19 cellular contexts compared by ENCODE assay signal in genomic region chr1:178960781-178961180, GRCh38.
A peak's percentile ranks its signal among the peaks of the same experiment; 100 is the strongest.
DNase-seq lines count a peak whose midpoint lies in the region; ATAC-seq and TF ChIP-seq lines count a peak whose summit lies in the region.
"Had no signal": no experiment of that assay in that cellular context is flagged by ENCODE, and none has a peak within 500 bp of the region (broad histone marks: within the 10 kb centered on the region; RNA-seq: fewer than 3 reads in every experiment).

No MANE protein-coding gene starts in this region.

- H3K79me2 ChIP-seq in fibroblast of lung (ENCODE audit: control insufficient read depth, insufficient read depth, low read length) (no peaks in the 10 kb centered on the region), osteoblast (ENCODE audit: insufficient read depth, low read length) (no peaks in the 10 kb centered on the region)

- DNase-seq in cardiac septum (ENCODE audit: low spot score): peak; percentile 71
- DNase-seq in Right ventricle myocardium superior: no peak
- no peak for DNase-seq in adipocyte (ENCODE audit: low read depth)
- no peak for DNase-seq in fibroblast of lung (ENCODE audit: low read depth in 2 of 2)
- peak; percentile 40 for DNase-seq in osteocyte (ENCODE audit: extremely low spot score, unreplicated experiment)
- no peak for DNase-seq in RPMI8226
- DNase-seq in left lung: no peak
- no peak for DNase-seq in osteoblast (ENCODE audit: insufficient read length, low spot score, missing footprints)
- DNase-seq: CD4-positive, alpha-beta memory T cell; DMS153; DMS79; GDM1; GM23248; HCEC 1CT had no signal

- peak overlapping the region; percentile 29 for H2AFZ ChIP-seq in fibroblast of lung (ENCODE audit: low read length)
- no peak overlapping the region for H2AFZ ChIP-seq in osteoblast (ENCODE audit: low read length)
- H2AFZ ChIP-seq: GM23248 had no signal

- H3K27ac Mint-ChIP-seq in osteocyte (ENCODE audit: unreplicated experiment): no peak overlapping the region
- H3K27ac Mint-ChIP-seq: CD4-positive, alpha-beta memory T cell had no signal

- H3K9ac ChIP-seq in adipocyte (ENCODE audit: low read length): peak overlapping the region; percentile 5
- H3K9ac ChIP-seq in fibroblast of lung (ENCODE audit: insufficient read depth, low read length): no peak overlapping the region
- H3K9ac ChIP-seq: BLaER1, GM23248 had no signal

- H3K36me3 ChIP-seq in adipocyte (ENCODE audit: control insufficient read depth, insufficient read depth, low read length, severe bottlenecking) (no peaks in the 10 kb centered on the region), fibroblast of lung (ENCODE audit: control insufficient read depth, insufficient read depth, low read length) (no peaks in the 10 kb centered on the region), left lung (no peaks in the 10 kb centered on the region), osteoblast (ENCODE audit: insufficient read depth, low read length) (no peaks in the 10 kb centered on the region)
- H3K36me3 ChIP-seq: BLaER1 had no signal

- H3K4me1 Mint-ChIP-seq in osteocyte (ENCODE audit: unreplicated experiment): no peaks in the 10 kb centered on the region

- ATAC-seq in Right ventricle myocardium superior (ENCODE audit: poor library complexity) (no peak), left lung (no peak)
- ATAC-seq: A549 had no signal

- no peak overlapping the region for H3K4me3 Mint-ChIP-seq in osteocyte (ENCODE audit: unreplicated experiment)
- H3K4me3 Mint-ChIP-seq: CD14-positive monocyte; CD4-positive, alpha-beta memory T cell had no signal

- H3K36me3 Mint-ChIP-seq in osteocyte (ENCODE audit: unreplicated experiment): no peaks in the 10 kb centered on the region
- H3K36me3 Mint-ChIP-seq: CD14-positive monocyte; CD4-positive, alpha-beta memory T cell had no signal

- H3K4me1 ChIP-seq in adipocyte (ENCODE audit: control insufficient read depth, insufficient read depth, low read length) (peaks cover 13% of the 10 kb centered on the region), fibroblast of lung (ENCODE audit: control insufficient read depth, extremely low read depth, insufficient read depth, low read length) (no peaks in the 10 kb centered on the region), left lung (no peaks in the 10 kb centered on the region), osteoblast (ENCODE audit: insufficient read depth, low read length) (no peaks in the 10 kb centered on the region)
- H3K4me1 ChIP-seq: A549, BLaER1 had no signal

- H4K20me1 ChIP-seq in fibroblast of lung (ENCODE audit: control insufficient read depth, extremely low read depth, insufficient read depth, low read length) (no peaks in the 10 kb centered on the region), osteoblast (ENCODE audit: insufficient read depth, low read length) (no peaks in the 10 kb centered on the region)
- H4K20me1 ChIP-seq: BLaER1 had no signal

- H3K9me3 Mint-ChIP-seq in osteocyte (ENCODE audit: unreplicated experiment): peaks cover 7% of the 10 kb centered on the region

- H3K27me3 ChIP-seq in adipocyte (replicated peaks; ENCODE audit: control insufficient read depth, insufficient read depth, low read length) (no peaks in the 10 kb centered on the region), fibroblast of lung (ENCODE audit: control insufficient read depth, insufficient read depth, low read length) (no peaks in the 10 kb centered on the region), left lung (no peaks in the 10 kb centered on the region), osteoblast (ENCODE audit: insufficient read depth, low read length) (no peaks in the 10 kb centered on the region)
- H3K27me3 ChIP-seq: BLaER1 had no signal

- TF ChIP-seq CTCF in fibroblast of lung (conservative IDR thresholded peaks at IDR 0.05 in 1 of 2, IDR thresholded peaks at IDR 0.05 in 1 of 2; ENCODE audit: low read depth in 1 of 2, low read length in 2 of 2): no peak
- no peak for TF ChIP-seq CTCF in osteocyte (IDR thresholded peaks at IDR 0.05)
- TF ChIP-seq CTCF in left lung (IDR thresholded peaks at IDR 0.05): no peak
- no peak for TF ChIP-seq CTCF in osteoblast (IDR thresholded peaks at IDR 0.05; ENCODE audit: extremely low read depth, low read depth, low read length)

- no peak overlapping the region for H3K4me3 ChIP-seq in adipocyte (ENCODE audit: low read length)
- no peak overlapping the region for H3K4me3 ChIP-seq in fibroblast of lung (replicated peaks in 1 of 4; ENCODE audit: control extremely low read depth in 1 of 4, insufficient read depth in 1 of 4, low read depth in 3 of 4, low read length in 4 of 4)
- H3K4me3 ChIP-seq in left lung: no peak overlapping the region
- no peak overlapping the region for H3K4me3 ChIP-seq in osteoblast (ENCODE audit: insufficient read depth, low read length)
- H3K4me3 ChIP-seq: A549, BLaER1, GM23248 had no signal

- no peaks in the 10 kb centered on the region for H3K27me3 Mint-ChIP-seq in osteocyte (ENCODE audit: unreplicated experiment)

- H3K9me3 ChIP-seq in adipocyte (ENCODE audit: control insufficient read depth, low read length) (peaks cover 14% of the 10 kb centered on the region), fibroblast of lung (ENCODE audit: control insufficient read depth, insufficient read depth, low read depth, low read length) (no peaks in the 10 kb centered on the region), left lung (peaks cover 0 to 7% of the 10 kb centered on the region in 2 donors), osteoblast (ENCODE audit: low read depth, low read length) (peaks cover 3% of the 10 kb centered on the region)

- H3K4me2 ChIP-seq in fibroblast of lung (ENCODE audit: extremely low read depth, insufficient read depth, low read length): no peak overlapping the region
- H3K4me2 ChIP-seq in osteoblast (ENCODE audit: insufficient read depth, low read length): no peak overlapping the region
- H3K4me2 ChIP-seq: A549, BLaER1 had no signal

- H3K27ac ChIP-seq in fibroblast of lung (ENCODE audit: insufficient read depth, low read length): no peak overlapping the region
- H3K27ac ChIP-seq in left lung: no peak overlapping the region
- H3K27ac ChIP-seq in osteoblast (ENCODE audit: low read depth, low read length): no peak overlapping the region
- H3K27ac ChIP-seq: 22Rv1, A549, BLaER1, GM23248, HL-60 had no signal

- intact Hi-C loops in cardiac septum (cut with DNase I): no loop called here
- intact Hi-C loops in Right ventricle myocardium superior (cut with DNase I): no loop called here
- intact Hi-C loops in left lung (cut with DNase I): no loop called here

Comparison
In these comparisons a context has a peak if more than half of its experiments do, and no peak if none do; other contexts are left out.
1. DNase-seq: peak in cardiac septum (single experiment) and osteocyte (single experiment); none in Right ventricle myocardium superior (single experiment), adipocyte (single experiment), fibroblast of lung (0 of 2), RPMI8226 (single experiment), left lung (0 of 2) and osteoblast (single experiment).